Comparison of ENCODE assay signal across 12 cellular contexts in genomic region chr22:30398685-30399680, GRCh38. TPM values are rescaled to one million over a fixed set of nuclear protein-coding genes. Genes with fewer than 3 reads are reported as not detected.
A peak's percentile ranks its signal among the peaks of the same experiment; 100 is the strongest.
DNase-seq lines count a peak whose midpoint lies in the region; ATAC-seq and TF ChIP-seq lines count a peak whose summit lies in the region.
"Had no signal": no experiment of that assay in that cellular context is flagged by ENCODE, and none has a peak within 500 bp of the region (broad histone marks: within the 10 kb centered on the region; RNA-seq: fewer than 3 reads in every experiment).

No MANE protein-coding gene starts in this region.

- peaks cover 7 to 70% (median 59%) of the 10 kb centered on the region in 4 donors for H3K4me1 ChIP-seq in liver (ENCODE audit: control insufficient read depth in 4 of 4, insufficient read depth in 4 of 4, low read length in 3 of 4)

- H3K9ac ChIP-seq in liver (ENCODE audit: low read depth in 1 of 2, low read length in 2 of 2), result peak overlapping the region; percentile 68 to 77

- H3K27me3 ChIP-seq in liver (ENCODE audit: control insufficient read depth in 4 of 4, insufficient read depth in 4 of 4, low read length in 3 of 4), result no peaks in the 10 kb centered on the region
- H3K27me3 ChIP-seq: ovary had no signal

- H3K27me3 Mint-ChIP-seq in HFFc6 (ENCODE audit: insufficient read depth), result peaks cover 2% of the 10 kb centered on the region

- peak overlapping the region; percentile 22 for H3K27ac Mint-ChIP-seq in HFFc6

- intact Hi-C loops in Right ventricle myocardium superior (cut with DNase I), result no loop called here

- TF ChIP-seq RAD21 in liver (IDR thresholded peaks at IDR 0.05), result no peak

- no peaks in the 10 kb centered on the region for H3K9me3 ChIP-seq in liver (ENCODE audit: control insufficient read depth in 4 of 4, low read length in 3 of 4)
- H3K9me3 ChIP-seq: ovary had no signal

- no peak for ATAC-seq in HG03097 (IDR thresholded peaks at IDR 0.05; ENCODE audit: low FRiP score, unreplicated experiment)
- no peak for ATAC-seq in Right ventricle myocardium superior (ENCODE audit: poor library complexity)

- H3K27ac ChIP-seq in angular gyrus (ENCODE audit: low read depth, low read length) (peak overlapping the region; percentile 83), liver (ENCODE audit: low read depth in 1 of 2, low read length in 2 of 2) (peak overlapping the region; percentile 78 to 85)
- H3K27ac ChIP-seq: ovary had no signal

- H3K9me3 Mint-ChIP-seq in HFFc6, result no peaks in the 10 kb centered on the region

- peak overlapping the region; percentile 92 for H3K4me3 Mint-ChIP-seq in HFFc6

- peaks cover 1% of the 10 kb centered on the region; the same call in 1 of the 2 replicates for H3K36me3 Mint-ChIP-seq in HFFc6 (ENCODE audit: low read depth)

- TF ChIP-seq CTCF in HFFc6 (IDR thresholded peaks at IDR 0.05) (no peak), liver (IDR thresholded peaks at IDR 0.05; ENCODE audit: low read depth, low read length, missing input control) (no peak)

- DNase-seq in AG08395 (ENCODE audit: low spot score) (peak; percentile 35), HFFc6 (no peak), Right ventricle myocardium superior (no peak), hepatic stellate cell (ENCODE audit: low spot score) (no peak)
- DNase-seq in activated CD8-positive, alpha-beta memory T cell treated with anti-CD3 and anti-CD28 coated beads for 24 hours, result no peak
- DNase-seq: DMS53, NCI-H1694 treated with DMSO at 0.1 percent for 48 hours, ovary, SHP77 treated with DMSO at 0.1 percent for 48 hours had no signal

- H3K36me3 ChIP-seq in liver (ENCODE audit: control insufficient read depth in 4 of 4, insufficient read depth in 3 of 4, low read depth in 1 of 4, low read length in 3 of 4), result peaks cover 0 to 5% (median 1%) of the 10 kb centered on the region in 4 donors
- H3K36me3 ChIP-seq: ovary had no signal

- H3K4me3 ChIP-seq in liver (ENCODE audit: low read depth in 1 of 3, low read length in 3 of 3), result peak overlapping the region; percentile 33 to 87 (median 83)
- H3K4me3 ChIP-seq: ovary had no signal

- peaks cover 37% of the 10 kb centered on the region for H3K4me1 Mint-ChIP-seq in HFFc6 (ENCODE audit: low read depth)

- 27% methylated on average over 25 of the region's 25 CpGs for WGBS in liver

TF ChIP-seq in liver, 16 proteins besides CTCF, POLR2A, EP300 and RAD21:
- TF ChIP-seq REST (IDR thresholded peaks at IDR 0.05), result no peak
- TF ChIP-seq HNF4G (IDR thresholded peaks at IDR 0.05), result no peak
- peak in 1 of 2 donors; percentile 63 for TF ChIP-seq HNF4A (conservative IDR thresholded peaks at IDR 0.05)
- no peak for TF ChIP-seq JUND (IDR thresholded peaks at IDR 0.05)
- no peak for TF ChIP-seq ZBTB33 (IDR thresholded peaks at IDR 0.05)
- no peak for TF ChIP-seq TAF1 (conservative IDR thresholded peaks at IDR 0.05)
- no peak for TF ChIP-seq SP1 (IDR thresholded peaks at IDR 0.05)
- TF ChIP-seq RXRA (IDR thresholded peaks at IDR 0.05), result peak in 1 of 2 donors; percentile 49
- TF ChIP-seq FOXA1 (IDR thresholded peaks at IDR 0.05), result no peak
- no peak for TF ChIP-seq YY1 (IDR thresholded peaks at IDR 0.05)
- no peak for TF ChIP-seq FOXA2 (IDR thresholded peaks at IDR 0.05)
- TF ChIP-seq EGR1 (IDR thresholded peaks at IDR 0.05; ENCODE audit: low read depth in 2 of 2), result no peak
- no peak for TF ChIP-seq ATF3 (IDR thresholded peaks at IDR 0.05)

RNA-seq across cellular contexts. Expression of gene SEC14L2, which starts 2.2 kb away (rescaled TPM):
- 10 to 100 TPM; 18.4 to 24.0 (median 22.8) TPM for total RNA-seq in HFFc6 (2021; fragmentation: NEBNext Ultra II Directional; extraction: Animal tissue kit (Norgen Biotek cat#: 25700))
- 100 to 1,000 TPM in 1 of 2 donors, 1 to 10 TPM in 1; 6.5 to 110 TPM for total RNA-seq in liver
- polyA plus RNA-seq in liver, result 10 to 100 TPM; 27.6 to 71.6 TPM
- total RNA-seq in Right ventricle myocardium superior, result 1.5 TPM

RNA-seq across cellular contexts. Expression of gene RNF215, which starts 11.8 kb away (rescaled TPM):
- 10 to 100 TPM; 12.7 to 18.9 (median 15.3) TPM for total RNA-seq in HFFc6 (2021; fragmentation: NEBNext Ultra II Directional; extraction: Animal tissue kit (Norgen Biotek cat#: 25700))
- total RNA-seq in liver (1 to 10 TPM; 7.2 to 7.3 TPM), Right ventricle myocardium superior (4.3 TPM)
- polyA plus RNA-seq in liver, result 1 to 10 TPM in 1 of 2 donors, under 1 TPM in 1; 0.71 to 4.4 TPM

RNA-seq across cellular contexts. Expression of gene MTFP1, which starts 26.6 kb away (rescaled TPM):
- total RNA-seq in HFFc6 (2021; fragmentation: NEBNext Ultra II Directional; extraction: Animal tissue kit (Norgen Biotek cat#: 25700)), result 1 to 10 TPM; 1.7 to 5.7 (median 4.1) TPM
- total RNA-seq in liver, result 1 to 10 TPM; 6.8 to 9.5 TPM
- 10 to 100 TPM in 1 of 2 donors, 1 to 10 TPM in 1; 8.2 to 20.2 TPM for polyA plus RNA-seq in liver
- total RNA-seq in Right ventricle myocardium superior, result 15.1 TPM

RNA-seq across cellular contexts. Expression of gene CCDC157, which starts 42.2 kb away (rescaled TPM):
- 1 to 10 TPM; 1.4 to 1.6 (median 1.5) TPM for total RNA-seq in HFFc6 (2021; fragmentation: NEBNext Ultra II Directional; extraction: Animal tissue kit (Norgen Biotek cat#: 25700))
- 1 to 10 TPM; 1.3 to 1.4 TPM for total RNA-seq in liver
- under 1 TPM; 0.53 to 0.69 TPM for polyA plus RNA-seq in liver
- 0.51 TPM for total RNA-seq in Right ventricle myocardium superior

RNA-seq across cellular contexts. Expression of gene SF3A1, which starts 42.3 kb away (rescaled TPM):
- total RNA-seq in HFFc6 (2021; fragmentation: NEBNext Ultra II Directional; extraction: Animal tissue kit (Norgen Biotek cat#: 25700)), result 100 to 1,000 TPM; 166 to 197 (median 181) TPM
- 10 to 100 TPM; 19.6 to 41.6 TPM for total RNA-seq in liver
- 10 to 100 TPM; 22.7 to 25.0 TPM for polyA plus RNA-seq in liver
- 87.7 TPM for total RNA-seq in Right ventricle myocardium superior
